In genomic region chr19:3803114-3803888, GRCh38 we compare ENCODE assay signal across 28 cellular contexts. TPM values are rescaled to one million over a fixed set of nuclear protein-coding genes. Genes with fewer than 3 reads are reported as not detected.
"Had no signal": no experiment of that assay in that cellular context is flagged by ENCODE, and none has a peak within 500 bp of the region (broad histone marks: within the 10 kb centered on the region; RNA-seq: fewer than 3 reads in every experiment).

No MANE protein-coding gene starts in this region.

- H3K27me3 Mint-ChIP-seq: T-cell had no signal

- H3K4me3 Mint-ChIP-seq: activated naive CD4-positive, alpha-beta T cell treated with anti-CD3 and anti-CD28 coated beads, Interleukin-2, amount 10 ng/mL, durations not matched to agents 7 days and 5 days; activated T-cell treated with anti-CD3 and anti-CD28 coated beads, Interleukin-2, amount 50 U/mL, for 72 hours; dendritic cell treated with granulocyte-macrophage colony-stimulating factor and Interleukin-4, amounts not matched to agents 40 ng/mL and 50 ng/mL, for 4 days; neural crest cell had no signal

- H3K4me3 ChIP-seq: lower lobe of right lung, mucosa of descending colon, upper lobe of left lung had no signal

- H3K36me3 Mint-ChIP-seq: brain, T-cell had no signal

- H3K27ac ChIP-seq: foreskin keratinocyte, lower lobe of right lung, upper lobe of left lung, WERI-Rb-1 had no signal

- DNase-seq: activated CD4-positive, alpha-beta T cell treated with anti-CD3 and anti-CD28 coated beads for 1 hour; activated CD4-positive, alpha-beta T cell treated with anti-CD3 and anti-CD28 coated beads, Interleukin-2, amount 50 U/mL, for 4 hours; activated effector memory CD4-positive, alpha-beta T cell treated with Interleukin-2 at 50 U/mL for 16 hours; activated naive CD4-positive, alpha-beta T cell treated with anti-CD3 and anti-CD28 coated beads, Interleukin-2, amount 10 ng/mL, durations not matched to agents 7 days and 5 days; activated T-cell treated with anti-CD3 and anti-CD28 coated beads, Interleukin-2, amount 50 U/mL, for 72 hours; aorta; effector CD4-positive, alpha-beta T cell; foreskin keratinocyte; lower lobe of right lung; mesendoderm; mucosa of descending colon; retina; stimulated activated CD4-positive, alpha-beta T cell treated with anti-CD3 and anti-CD28 coated beads, Interleukin-2, amount 100 ng/mL, for 48 hours; stimulated activated CD8-positive, alpha-beta memory T cell treated with anti-CD3 and anti-CD28 coated beads, Interleukin-4, amount 100 ng/mL, for 48 hours; stimulated activated naive CD4-positive, alpha-beta T cell; T-cell; upper lobe of left lung; WERI-Rb-1 had no signal

- H3K9me3 ChIP-seq: lower lobe of right lung, mucosa of descending colon, upper lobe of left lung had no signal

- H3K9me3 Mint-ChIP-seq: brain, neural crest cell, T-cell had no signal

- H3K4me1 Mint-ChIP-seq: neural crest cell had no signal

- ATAC-seq: activated T-cell treated with anti-CD3 and anti-CD28 coated beads, Interleukin-2, amount 50 U/mL, for 72 hours; foreskin keratinocyte; left lobe of liver; lower lobe of right lung; mucosa of descending colon; T-cell had no signal

- H3K4me1 ChIP-seq: foreskin keratinocyte had no signal

- H3K36me3 ChIP-seq: lower lobe of right lung, upper lobe of left lung, WERI-Rb-1 had no signal

- H3K27ac Mint-ChIP-seq: activated T-cell treated with anti-CD3 and anti-CD28 coated beads, Interleukin-2, amount 50 U/mL, for 72 hours; dendritic cell treated with granulocyte-macrophage colony-stimulating factor and Interleukin-4, amounts not matched to agents 40 ng/mL and 50 ng/mL, for 4 days; progenitor cell of endocrine pancreas had no signal

RNA-seq across cellular contexts. Expression of gene MATK, which starts 17.1 kb away (rescaled TPM):
- total RNA-seq: foreskin keratinocyte, neural crest cell, osteoblast had no signal
- polyA plus RNA-seq: foreskin keratinocyte had no signal

RNA-seq across cellular contexts. Expression of gene RAX2, which starts 31.3 kb away (rescaled TPM):
- total RNA-seq: activated T-cell treated with anti-CD3 and anti-CD28 coated beads, Interleukin-2, amount 50 U/mL, for 72 hours; aorta; cardiac septum; foreskin keratinocyte; kidney epithelial cell; left lobe of liver; lower lobe of right lung; mucosa of descending colon; neural crest cell; osteoblast; progenitor cell of endocrine pancreas; T-cell; upper lobe of left lung had no signal
- polyA plus RNA-seq: adipose tissue, aorta, esophagus, foreskin keratinocyte had no signal
